8 cellular contexts compared by ENCODE assay signal in genomic region chr1:150579110-150579954, GRCh38. TPM values are rescaled to one million over a fixed set of nuclear protein-coding genes. Genes with fewer than 3 reads are reported as not detected.
A peak's percentile ranks its signal among the peaks of the same experiment; 100 is the strongest.
DNase-seq lines count a peak whose midpoint lies in the region; ATAC-seq, FAIRE-seq and TF ChIP-seq lines count a peak whose summit lies in the region.

Gene MCL1, minus strand, starts transcription at chr1:150579610. Its CDS starts 80 bp downstream, at chr1:150579530.

- H3K36me3 ChIP-seq in keratinocyte (ENCODE audit: control insufficient read depth in 2 of 2, extremely low read depth in 1 of 2, insufficient read depth in 2 of 2, low read length in 2 of 2): peaks cover 15 to 45% of the 10 kb centered on the region in 2 experiments

- DNase-seq in AG09319 (ENCODE audit: extremely low read depth, low read depth): peak; percentile 94
- DNase-seq in NCI-H446 (lab: John Stamatoyannopoulos, UW): peak; percentile 97
- peak; percentile 83 for DNase-seq in activated CD4-positive, CD25-positive, alpha-beta regulatory T cell treated with anti-CD3 and anti-CD28 coated beads, Interleukin-2, amount 50 U/mL, for 72 hours
- DNase-seq in cerebellar cortex (ENCODE audit: low spot score): peak; percentile 98
- peak; percentile 88 for DNase-seq in keratinocyte (ENCODE audit: low read depth, low spot score)
- DNase-seq in stimulated activated CD4-positive, alpha-beta T cell treated with anti-CD3 and anti-CD28 coated beads, Interleukin-12 subunit alpha, Interleukin-12 subunit beta, amount 100 ng/mL, for 48 hours (ENCODE audit: low read depth in 2 of 3, low spot score in 1 of 3): peak; percentile 77 to 82 (median 80)

- H3K9ac ChIP-seq in keratinocyte (ENCODE audit: control insufficient read depth, extremely low read depth, insufficient read depth, low read length): peak within 1 kb of the TSS; percentile 99

- peaks cover 57% of the 10 kb centered on the region for H3K79me2 ChIP-seq in keratinocyte (ENCODE audit: control insufficient read depth, insufficient read depth, low read length)

- no peak for FAIRE-seq in keratinocyte (lab: Jason Lieb, UNC)

- TF ChIP-seq CTCF in AG09319 (IDR thresholded peaks at IDR 0.05; ENCODE audit: low read depth, low read length): no peak; the same call in 1 of the 2 replicates
- TF ChIP-seq CTCF in keratinocyte (optimal IDR thresholded peaks at IDR 0.05 in 1 of 3, IDR thresholded peaks at IDR 0.05 in 1 of 3, conservative IDR thresholded peaks at IDR 0.05 in 1 of 3; ENCODE audit: extremely low read depth in 1 of 3, insufficient read depth in 2 of 3, low read length in 3 of 3): no peak

- H3K4me1 ChIP-seq in keratinocyte (ENCODE audit: control insufficient read depth, extremely low read depth, insufficient read depth, low read length): peaks cover 25% of the 10 kb centered on the region

- H2AFZ ChIP-seq in keratinocyte (ENCODE audit: control insufficient read depth, low read length): peak within 1 kb of the TSS; percentile 5

- no peaks in the 10 kb centered on the region for H3K9me3 ChIP-seq in keratinocyte (ENCODE audit: control insufficient read depth, low read depth, low read length)

- H4K20me1 ChIP-seq in keratinocyte (ENCODE audit: control insufficient read depth, extremely low read depth, insufficient read depth, low read length): peaks cover 42% of the 10 kb centered on the region

- no peaks in the 10 kb centered on the region for H3K27me3 ChIP-seq in keratinocyte (ENCODE audit: control insufficient read depth, extremely low read depth, insufficient read depth, low read length)

- peak within 1 kb of the TSS; percentile 98 for H3K27ac ChIP-seq in keratinocyte (ENCODE audit: control insufficient read depth, insufficient read depth, low read length)

- dilution Hi-C loops in keratinocyte (cut with MboI; ENCODE audit: extremely low pct_ligation_motif_present, low sequenced_read_pairs): no loop called here

- H3K4me2 ChIP-seq in keratinocyte (ENCODE audit: control insufficient read depth, extremely low read depth, insufficient read depth, low read depth, low read length): peak within 1 kb of the TSS; percentile 81

- ATAC-seq in GM19025 (IDR thresholded peaks at IDR 0.05; ENCODE audit: low read depth, unreplicated experiment) (peak; percentile 81), HG03280 (IDR thresholded peaks at IDR 0.05; ENCODE audit: unreplicated experiment) (peak; percentile 90)

- H3K9me1 ChIP-seq in keratinocyte (ENCODE audit: control insufficient read depth, extremely low read depth, insufficient read depth, low read length): no peaks in the 10 kb centered on the region

- peak within 1 kb of the TSS; percentile 90 to 98 (median 97) for H3K4me3 ChIP-seq in keratinocyte (ENCODE audit: control insufficient read depth in 2 of 3, extremely low read depth in 1 of 3, insufficient read depth in 2 of 3, low read depth in 1 of 3, low read length in 3 of 3)

RNA-seq across cellular contexts. Expression of gene MCL1, which starts in this region (rescaled TPM):
- polyA plus RNA-seq in keratinocyte: 105 to 237 TPM (median 156 TPM) in 3 replicates
- polyA plus RNA-seq in keratinocyte (2011; ENCODE audit: low read depth): 301 TPM
- polyA plus RNA-seq in keratinocyte (2011; cell fraction: cytosol; rRNA removed): 85.0 and 142 TPM in 2 replicates
- 241 and 336 TPM in 2 replicates for polyA plus RNA-seq in keratinocyte (2011; cell fraction: nucleus; rRNA removed)
- 139 and 235 TPM in 2 replicates for polyA plus RNA-seq in keratinocyte (2012; ENCODE audit: low replicate concordance)
- 75.7 to 233 TPM (median 111 TPM) in 3 replicates for polyA minus RNA-seq in keratinocyte
- 164 TPM for polyA minus RNA-seq in keratinocyte (2011; cell fraction: cytosol; rRNA and poly(A)+ RNA removed)
- polyA minus RNA-seq in keratinocyte (2011; cell fraction: nucleus; rRNA and poly(A)+ RNA removed): 148 and 203 TPM in 2 replicates

Comparison
In these comparisons a context has a peak if more than half of its experiments do, and no peak if none do; other contexts are left out.
1. Peak in every context shown above with its lines: DNase-seq, ATAC-seq, H3K4me3 ChIP-seq and H3K27ac ChIP-seq.